16 cellular contexts compared by ENCODE assay signal in genomic region chr5:142797420-142797819, GRCh38. TPM values are rescaled to one million over a fixed set of nuclear protein-coding genes. Genes with fewer than 3 reads are reported as not detected.
DNase-seq lines count a peak whose midpoint lies in the region; ATAC-seq lines count a peak whose summit lies in the region.
"Had no signal": no experiment of that assay in that cellular context is flagged by ENCODE, and none has a peak within 500 bp of the region (broad histone marks: within the 10 kb centered on the region; RNA-seq: fewer than 3 reads in every experiment).

No MANE protein-coding gene starts in this region.

- peaks cover 0 to 2% of the 10 kb centered on the region in 2 donors for H3K27me3 Mint-ChIP-seq in CD8-positive, alpha-beta memory T cell
- no peaks in the 10 kb centered on the region for H3K27me3 Mint-ChIP-seq in naive thymus-derived CD8-positive, alpha-beta T cell

- H3K27ac ChIP-seq in CD8-positive, alpha-beta memory T cell (ENCODE audit: low read depth, low read length) = no peak overlapping the region
- H3K27ac ChIP-seq: epithelial cell of prostate, suprapubic skin had no signal

- POLR2A ChIA-PET in CD8-positive, alpha-beta memory T cell (lab: Charles Lee) = interaction anchor here (2.7 to 4.8 kb wide), 3 partner anchors 11 to 27 kb away, joined by 15 to 40 read pairs (median 39); partner anchors contain the start of gene ARHGAP26
- POLR2A ChIA-PET in naive thymus-derived CD8-positive, alpha-beta T cell (lab: Charles Lee) = interaction anchor here (1.3 to 4.9 kb wide), 6 partner anchors 12 to 607 kb away, joined by 4 to 78 read pairs (median 6); partner anchors contain the start of gene ARHGAP26

- DNase-seq in CD8-positive, alpha-beta memory T cell = peak in 2 of 5 donors; percentile 17 to 19
- DNase-seq in Jurkat, Clone E6-1 (ENCODE audit: low read depth, low spot score) = peak; percentile 69
- DNase-seq in cerebellum (ENCODE audit: low spot score) (peak; percentile 31), COR-L47 (lab: John Stamatoyannopoulos, UW) (no peak), mucosa of gallbladder (ENCODE audit: low spot score) (no peak), NCI-H446 (lab: John Stamatoyannopoulos, UW) (no peak)
- no peak for DNase-seq in naive thymus-derived CD8-positive, alpha-beta T cell
- DNase-seq: activated effector memory CD4-positive, alpha-beta T cell treated with anti-CD3 and anti-CD28 coated beads, Interleukin-2, amount 50 U/mL, for 16 hours; left ventricle myocardium superior; NCI-H1694 treated with DMSO at 0.1 percent for 48 hours; NCI-H446 treated with DMSO at 0.1 percent for 48 hours had no signal

- CTCF ChIA-PET in CD8-positive, alpha-beta memory T cell (lab: Charles Lee) = interaction anchor here (1.1 to 5.4 kb wide), 9 partner anchors 11 to 84 kb away, joined by 3 to 55 read pairs (median 7); partner anchors contain the start of gene ARHGAP26

- peaks cover 69% of the 10 kb centered on the region for H3K4me1 ChIP-seq in CD8-positive, alpha-beta memory T cell (ENCODE audit: insufficient read depth, low read length)
- H3K4me1 ChIP-seq: suprapubic skin had no signal

- H3K4me3 Mint-ChIP-seq in CD8-positive, alpha-beta memory T cell = peak overlapping the region in 6 of 7 donors; percentile 69 to 81 (median 76)
- peak overlapping the region in 8 of 10 donors; percentile 1 to 83 (median 64) for H3K4me3 Mint-ChIP-seq in naive thymus-derived CD8-positive, alpha-beta T cell

- peak overlapping the region; percentile 71 to 98 (median 92) for H3K27ac Mint-ChIP-seq in CD8-positive, alpha-beta memory T cell
- H3K27ac Mint-ChIP-seq in naive thymus-derived CD8-positive, alpha-beta T cell = peak overlapping the region; percentile 90 to 98 (median 94)

- no peaks in the 10 kb centered on the region for H3K9me3 Mint-ChIP-seq in CD8-positive, alpha-beta memory T cell
- H3K9me3 Mint-ChIP-seq in naive thymus-derived CD8-positive, alpha-beta T cell = no peaks in the 10 kb centered on the region

- no peak overlapping the region for H3K4me3 ChIP-seq in CD8-positive, alpha-beta memory T cell (ENCODE audit: low read length)
- H3K4me3 ChIP-seq in Jurkat, Clone E6-1 (ENCODE audit: low read length) = no peak overlapping the region
- H3K4me3 ChIP-seq: coronary artery, smooth muscle cell, suprapubic skin had no signal

- H3K36me3 ChIP-seq in CD8-positive, alpha-beta memory T cell (ENCODE audit: insufficient read depth, low read length) = no peaks in the 10 kb centered on the region
- H3K36me3 ChIP-seq: suprapubic skin had no signal

- ATAC-seq in naive thymus-derived CD8-positive, alpha-beta T cell = no peak
- ATAC-seq in GM21723 (IDR thresholded peaks at IDR 0.05; ENCODE audit: unreplicated experiment) = no peak

- H3K36me3 Mint-ChIP-seq in CD8-positive, alpha-beta memory T cell = peaks cover 0 to 4% (median 3%) of the 10 kb centered on the region in 3 donors
- H3K36me3 Mint-ChIP-seq in naive thymus-derived CD8-positive, alpha-beta T cell = peaks cover 0 to 1% (median 0%) of the 10 kb centered on the region in 3 donors

- no peaks in the 10 kb centered on the region for H3K27me3 ChIP-seq in CD8-positive, alpha-beta memory T cell (ENCODE audit: insufficient read depth, low read length, poor library complexity, severe bottlenecking)
- H3K27me3 ChIP-seq: suprapubic skin had no signal

- no peaks in the 10 kb centered on the region for H3K9me3 ChIP-seq in CD8-positive, alpha-beta memory T cell (ENCODE audit: low read length)
- H3K9me3 ChIP-seq: suprapubic skin had no signal

- peaks cover 92 to 97% (median 93%) of the 10 kb centered on the region in 3 donors for H3K4me1 Mint-ChIP-seq in CD8-positive, alpha-beta memory T cell
- H3K4me1 Mint-ChIP-seq in naive thymus-derived CD8-positive, alpha-beta T cell = peaks cover 50 to 93% (median 76%) of the 10 kb centered on the region in 4 donors

RNA-seq across cellular contexts. Expression of gene ARHGAP26, which starts 27.2 kb away (rescaled TPM):
- 10 to 100 TPM; 16.7 to 19.7 TPM for total RNA-seq in CD8-positive, alpha-beta memory T cell
- 37.1 TPM for polyA plus RNA-seq in CD8-positive, alpha-beta memory T cell
- 7.9 TPM for polyA plus RNA-seq in Jurkat, Clone E6-1 (2012; ENCODE audit: insufficient read depth, insufficient read length)
- total RNA-seq in cerebellum (35.5 TPM), mucosa of gallbladder (60.3 TPM)
- total RNA-seq in naive thymus-derived CD8-positive, alpha-beta T cell = 10 to 100 TPM; 27.7 to 30.5 TPM
- 10 to 100 TPM in 2 of 3 donors, 1 to 10 TPM in 1; 9.1 to 15.7 (median 11.6) TPM for polyA plus RNA-seq in naive thymus-derived CD8-positive, alpha-beta T cell

Comparison
In these comparisons a context has a peak if more than half of its experiments do, and no peak if none do; other contexts are left out.
1. DNase-seq: peak in Jurkat, Clone E6-1 (single experiment) and cerebellum (single experiment); none in naive thymus-derived CD8-positive, alpha-beta T cell (0 of 10), COR-L47 (single experiment), mucosa of gallbladder (single experiment) and NCI-H446 (0 of 2).